In genomic region chr14:87815121-87815520, GRCh38 we compare ENCODE assay signal across 34 cellular contexts.
"Had no signal": no experiment of that assay in that cellular context is flagged by ENCODE, and none has a peak within 500 bp of the region (broad histone marks: within the 10 kb centered on the region; RNA-seq: fewer than 3 reads in every experiment).

No MANE protein-coding gene starts in this region.

- H3K9me3 Mint-ChIP-seq: activated B cell treated with CpG ODN at 0.5 μM for 24 hours; activated CD4-positive, alpha-beta T cell treated with anti-CD3 and anti-CD28 coated beads, Interleukin-2, amount 10 ng/mL, durations not matched to agents 24 days and 14 days; activated T-helper 1 cell treated with anti-CD3 and anti-CD28 coated beads, Interleukin-12 subunit alpha, Interleukin-12 subunit beta, Interleukin-2, Interleukin-4 antibody, amounts not matched to agents 30 ng/mL and 10 ng/mL and 1 ng/mL, durations not matched to agents 14 hours and 24 hours and 36 hours; T-helper 1 cell treated with Interleukin-12 subunit alpha and Interleukin-12 subunit beta and Interleukin-4 antibody, amounts not matched to agents 30 μg/mL and 1 μg/mL, for 36 hours; T-helper 2 cell treated with Interferon-gamma antibody and Interleukin-4, amounts not matched to agents 5 μg/mL and 100 μg/mL, for 36 hours had no signal

- H3K27me3 Mint-ChIP-seq: activated B cell treated with CpG ODN at 0.5 μM for 24 hours; activated CD4-positive, alpha-beta memory T cell treated with anti-CD3 and anti-CD28 coated beads for 36 hours; activated CD4-positive, alpha-beta T cell treated with anti-CD3 and anti-CD28 coated beads, Interleukin-2, amount 10 ng/mL, durations not matched to agents 24 days and 14 days had no signal

- H3K4me3 Mint-ChIP-seq: activated B cell treated with CpG ODN at 0.5 μM for 24 hours; activated CD4-positive, alpha-beta memory T cell treated with anti-CD3 and anti-CD28 coated beads for 36 hours; activated CD4-positive, alpha-beta T cell treated with anti-CD3 and anti-CD28 coated beads, Interleukin-2, amount 10 ng/mL, durations not matched to agents 24 days and 14 days; activated CD8-positive, alpha-beta T cell treated with anti-CD3 and anti-CD28 coated beads for 36 hours; activated naive CD4-positive, alpha-beta T cell treated with anti-CD3 and anti-CD28 coated beads for 36 hours; activated naive CD8-positive, alpha-beta T cell treated with anti-CD3 and anti-CD28 coated beads for 36 hours; activated T-cell treated with anti-CD3 and anti-CD28 coated beads, Interleukin-2, amount 50 U/mL, for 4 hours; activated T-cell treated with anti-CD3 and anti-CD28 coated beads, Interleukin-2, amount 50 U/mL, for 72 hours; activated T-helper 1 cell treated with anti-CD3 and anti-CD28 coated beads, Interleukin-12 subunit alpha, Interleukin-12 subunit beta, Interleukin-2, Interleukin-4 antibody, amounts not matched to agents 30 ng/mL and 10 ng/mL and 1 ng/mL, durations not matched to agents 14 hours and 24 hours and 36 hours; activated T-helper 17 cell treated with anti-CD3 and anti-CD28 coated beads, Interleukin-2, amount 50 U/mL, for 72 hours; brain; T-helper 1 cell treated with Interleukin-12 subunit alpha and Interleukin-12 subunit beta and Interleukin-4 antibody, amounts not matched to agents 30 μg/mL and 1 μg/mL, for 36 hours; T-helper 2 cell treated with Interferon-gamma antibody and Interleukin-4, amounts not matched to agents 5 μg/mL and 100 μg/mL, for 36 hours had no signal

- DNase-seq: activated B cell treated with CpG ODN at 0.5 μM for 24 hours; activated CD4-positive, alpha-beta memory T cell treated with anti-CD3 and anti-CD28 coated beads for 36 hours; activated CD4-positive, alpha-beta T cell treated with anti-CD3 and anti-CD28 coated beads for 4 hours; activated CD4-positive, alpha-beta T cell treated with anti-CD3 and anti-CD28 coated beads, Interleukin-2, amount 10 ng/mL, durations not matched to agents 24 days and 14 days; activated CD4-positive, alpha-beta T cell treated with anti-CD3 and anti-CD28 coated beads, Interleukin-2, amount 50 U/mL, for 1 hour; activated CD4-positive, alpha-beta T cell treated with anti-CD3 and anti-CD28 coated beads, Interleukin-2, amount 50 U/mL, for 4 hours; activated CD4-positive, CD25-positive, alpha-beta regulatory T cell treated with anti-CD3 and anti-CD28 coated beads, Interleukin-2, amount 50 U/mL, for 72 hours; activated CD8-positive, alpha-beta memory T cell treated with anti-CD3 and anti-CD28 coated beads, Interleukin-2, amount 50 U/mL, for 4 hours; activated CD8-positive, alpha-beta T cell treated with anti-CD3 and anti-CD28 coated beads for 36 hours; activated effector memory CD4-positive, alpha-beta T cell treated with anti-CD3 and anti-CD28 coated beads, Interleukin-2, amount 50 U/mL, for 16 hours; activated gamma-delta T cell treated with Interleukin-2 at 50 U/mL for 16 hours; activated naive CD4-positive, alpha-beta T cell; activated naive CD4-positive, alpha-beta T cell treated with anti-CD3 and anti-CD28 coated beads for 36 hours; activated naive CD4-positive, alpha-beta T cell treated with anti-CD3 and anti-CD28 coated beads, Interleukin-2, amount 50 U/mL, for 16 hours; activated naive CD8-positive, alpha-beta T cell treated with anti-CD3 and anti-CD28 coated beads for 36 hours; activated T-cell treated with anti-CD3 and anti-CD28 coated beads for 4 hours; activated T-cell treated with anti-CD3 and anti-CD28 coated beads, Interleukin-2, amount 50 U/mL, for 1 hour; activated T-cell treated with anti-CD3 and anti-CD28 coated beads, Interleukin-2, amount 50 U/mL, for 4 hours; activated T-cell treated with anti-CD3 and anti-CD28 coated beads, Interleukin-2, amount 50 U/mL, for 72 hours; adrenal gland; amniotic stem cell; central memory CD4-positive, alpha-beta T cell; SW 1271; T-helper 1 cell; T-helper 2 cell; T-helper 9 cell had no signal

- H3K27ac Mint-ChIP-seq: activated B cell treated with CpG ODN at 0.5 μM for 24 hours; activated CD4-positive, alpha-beta memory T cell treated with anti-CD3 and anti-CD28 coated beads for 36 hours; activated CD4-positive, alpha-beta T cell treated with anti-CD3 and anti-CD28 coated beads, Interleukin-2, amount 10 ng/mL, durations not matched to agents 24 days and 14 days; activated CD8-positive, alpha-beta T cell treated with anti-CD3 and anti-CD28 coated beads for 36 hours; activated naive CD4-positive, alpha-beta T cell treated with anti-CD3 and anti-CD28 coated beads for 36 hours; activated naive CD4-positive, alpha-beta T cell treated with anti-CD3 and anti-CD28 coated beads, Interleukin-2, amount 50 U/mL, for 72 hours; activated naive CD8-positive, alpha-beta T cell treated with anti-CD3 and anti-CD28 coated beads for 36 hours; activated T-cell treated with anti-CD3 and anti-CD28 coated beads, Interleukin-2, amount 50 U/mL, for 72 hours; activated T-helper 1 cell treated with anti-CD3 and anti-CD28 coated beads, Interleukin-12 subunit alpha, Interleukin-12 subunit beta, Interleukin-2, Interleukin-4 antibody, amounts not matched to agents 30 ng/mL and 10 ng/mL and 1 ng/mL, durations not matched to agents 14 hours and 24 hours and 36 hours; activated T-helper 17 cell treated with anti-CD3 and anti-CD28 coated beads, Interleukin-2, amount 50 U/mL, for 72 hours; brain; T-helper 1 cell treated with Interleukin-12 subunit alpha and Interleukin-12 subunit beta and Interleukin-4 antibody, amounts not matched to agents 30 μg/mL and 1 μg/mL, for 36 hours; T-helper 2 cell treated with Interferon-gamma antibody and Interleukin-4, amounts not matched to agents 5 μg/mL and 100 μg/mL, for 36 hours had no signal

- H3K4me1 ChIP-seq: adrenal gland, ascending aorta had no signal

- H3K36me3 ChIP-seq: adrenal gland, ascending aorta had no signal

- ATAC-seq: activated CD8-positive, alpha-beta T cell treated with anti-CD3 and anti-CD28 coated beads for 36 hours; activated naive CD4-positive, alpha-beta T cell treated with anti-CD3 and anti-CD28 coated beads, Interleukin-2, amount 50 U/mL, for 72 hours; activated T-cell treated with anti-CD3 and anti-CD28 coated beads, Interleukin-2, amount 50 U/mL, for 4 hours; activated T-cell treated with anti-CD3 and anti-CD28 coated beads, Interleukin-2, amount 50 U/mL, for 72 hours; activated T-helper 17 cell treated with anti-CD3 and anti-CD28 coated beads, Interleukin-2, amount 50 U/mL, for 72 hours had no signal

- H3K4me1 Mint-ChIP-seq: activated B cell treated with CpG ODN at 0.5 μM for 24 hours; activated CD4-positive, alpha-beta T cell treated with anti-CD3 and anti-CD28 coated beads, Interleukin-2, amount 10 ng/mL, durations not matched to agents 24 days and 14 days; activated naive CD8-positive, alpha-beta T cell treated with anti-CD3 and anti-CD28 coated beads for 36 hours; activated T-helper 17 cell treated with anti-CD3 and anti-CD28 coated beads, Interleukin-2, amount 50 U/mL, for 72 hours; brain had no signal

- H3K36me3 Mint-ChIP-seq: activated CD4-positive, alpha-beta memory T cell treated with anti-CD3 and anti-CD28 coated beads for 36 hours; activated naive CD8-positive, alpha-beta T cell treated with anti-CD3 and anti-CD28 coated beads for 36 hours; brain had no signal

- H3K27ac ChIP-seq: adrenal gland, ascending aorta, VCaP had no signal

- H3K4me3 ChIP-seq: adrenal gland, ascending aorta had no signal

- H3K9me3 ChIP-seq: adrenal gland, ascending aorta had no signal

- H3K27me3 ChIP-seq: adrenal gland, ascending aorta had no signal
